In the genomic region with DNA sequence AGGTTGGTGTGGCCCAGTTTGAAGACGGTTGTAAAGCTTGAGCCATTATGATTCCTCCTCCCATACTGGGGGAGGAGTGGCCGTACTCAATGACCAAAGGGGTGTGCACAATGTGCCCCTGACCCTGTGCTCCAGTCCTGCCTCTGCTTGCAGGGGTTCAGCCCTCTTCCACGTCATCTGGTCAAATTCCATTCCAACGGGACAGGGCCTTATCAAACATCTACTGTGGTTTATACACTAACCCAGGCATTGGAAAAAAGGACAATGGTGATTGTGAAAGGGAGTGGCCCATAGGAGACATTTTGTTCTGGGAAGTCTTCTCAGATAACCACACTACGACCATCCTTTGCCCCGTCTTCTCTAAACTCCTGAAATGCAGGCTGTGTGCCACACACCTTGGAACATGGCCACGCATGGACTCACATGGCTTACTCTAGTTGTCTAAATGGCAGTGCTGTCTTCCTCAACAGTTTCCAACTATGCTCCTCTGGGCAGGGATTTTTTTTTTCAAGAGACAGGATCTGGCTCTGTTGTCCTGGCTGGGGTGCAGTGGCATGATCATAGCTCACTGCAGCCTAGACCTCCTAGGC, we compare ENCODE assay signal across 26 cellular contexts.
"Had no signal": no experiment of that assay in that cellular context is flagged by ENCODE, and none has a peak within 500 bp of the region (broad histone marks: within the 10 kb centered on the region; RNA-seq: fewer than 3 reads in every experiment).

No MANE protein-coding gene starts in this region.

- H3K27ac ChIP-seq: cardiac muscle cell, dorsolateral prefrontal cortex, hepatocyte, neural progenitor cell had no signal

- H3K4me3 ChIP-seq: body of pancreas, cardiac muscle cell, coronary artery, dorsolateral prefrontal cortex, gastroesophageal sphincter, hepatocyte, neural progenitor cell, skin epidermis had no signal

- DNase-seq: activated B cell treated with CpG ODN at 0.5 μM for 24 hours; activated CD4-positive, alpha-beta T cell treated with anti-CD3 and anti-CD28 coated beads, Interleukin-2, amount 50 U/mL, for 1 hour; activated CD8-positive, alpha-beta T cell treated with anti-CD3 and anti-CD28 coated beads for 36 hours; activated T-cell treated with anti-CD3 and anti-CD28 coated beads, Interleukin-2, amount 50 U/mL, for 4 hours; aorta; body of pancreas; cerebellar nuclear complex; dorsolateral prefrontal cortex; effector memory CD8-positive, alpha-beta T cell; erythroblast; left cardiac atrium; naive thymus-derived CD8-positive, alpha-beta T cell; right cardiac atrium; stimulated activated CD4-positive, alpha-beta T cell treated with anti-CD3 and anti-CD28 coated beads, Interleukin-4, amount 100 ng/mL, for 4 hours; stimulated activated CD8-positive, alpha-beta memory T cell treated with anti-CD3 and anti-CD28 coated beads, Interleukin-4, amount 100 ng/mL, for 48 hours; stimulated activated naive CD8-positive, alpha-beta T cell treated with anti-CD3 and anti-CD28 coated beads, Interleukin-15, amount 100 ng/mL, for 72 hours; substantia nigra; T-helper 1 cell had no signal

- H3K9me3 ChIP-seq: body of pancreas had no signal

- H3K27me3 ChIP-seq: body of pancreas, cardiac muscle cell, gastroesophageal sphincter, hepatocyte, neural progenitor cell had no signal

- H3K9ac ChIP-seq: neural progenitor cell had no signal

- H3K4me2 ChIP-seq: hepatocyte, neural progenitor cell had no signal

- H3K36me3 ChIP-seq: cardiac muscle cell, gastroesophageal sphincter, neural progenitor cell had no signal

- ATAC-seq: activated CD8-positive, alpha-beta T cell treated with anti-CD3 and anti-CD28 coated beads for 36 hours; activated T-cell treated with anti-CD3 and anti-CD28 coated beads, Interleukin-2, amount 50 U/mL, for 4 hours; activated T-helper 17 cell treated with anti-CD3 and anti-CD28 coated beads, Interleukin-2, amount 50 U/mL, for 72 hours; body of pancreas; effector memory CD8-positive, alpha-beta T cell; gastroesophageal sphincter; left cardiac atrium; naive thymus-derived CD8-positive, alpha-beta T cell; right cardiac atrium; stimulated activated memory B cell treated with anti-CD40 and anti-IgM and Interleukin-4, amounts not matched to agents 10 μg/mL and 1 μg/mL and 100 μg/mL, for 72 hours; stimulated activated naive CD8-positive, alpha-beta T cell treated with anti-CD3 and anti-CD28 coated beads, Interleukin-15, amount 100 ng/mL, for 72 hours had no signal

- H2AFZ ChIP-seq: hepatocyte, neural progenitor cell had no signal
